8 cellular contexts compared by ENCODE assay signal in genomic region chr3:23809840-23810341, GRCh38. TPM values are rescaled to one million over a fixed set of nuclear protein-coding genes. Genes with fewer than 3 reads are reported as not detected.
DNase-seq lines count a peak whose midpoint lies in the region; ATAC-seq and TF ChIP-seq lines count a peak whose summit lies in the region.

No MANE protein-coding gene starts in this region.

- H3K9ac ChIP-seq in adipocyte (ENCODE audit: low read length) = peak overlapping the region; percentile 73

- H3K27me3 ChIP-seq in BJ (ENCODE audit: control insufficient read depth, insufficient read depth, low read length) (no peaks in the 10 kb centered on the region), adipocyte (replicated peaks; ENCODE audit: control insufficient read depth, insufficient read depth, low read length) (no peaks in the 10 kb centered on the region), left lung (no peaks in the 10 kb centered on the region), tibial artery (no peaks in the 10 kb centered on the region)

- H3K4me3 ChIP-seq in BJ (ENCODE audit: low read depth, low read length) (peak overlapping the region; percentile 56; the same call in 1 of the 2 replicates), adipocyte (ENCODE audit: low read length) (peak overlapping the region; percentile 83), left lung (peak overlapping the region; percentile 64 to 65), tibial artery (peak overlapping the region; percentile 74 to 82)

- ATAC-seq in left lung = no peak
- ATAC-seq in HG03139 (IDR thresholded peaks at IDR 0.05; ENCODE audit: unreplicated experiment) = no peak

- H3K4me1 ChIP-seq in adipocyte (ENCODE audit: control insufficient read depth, insufficient read depth, low read length) (peaks cover 27% of the 10 kb centered on the region), left lung (peaks cover 0 to 61% of the 10 kb centered on the region in 2 donors), tibial artery (peaks cover 0 to 46% (median 25%) of the 10 kb centered on the region in 4 donors)

- no peak for TF ChIP-seq CTCF in BJ (IDR thresholded peaks at IDR 0.05; ENCODE audit: insufficient read depth, low read depth, low read length)
- no peak for TF ChIP-seq CTCF in left lung (IDR thresholded peaks at IDR 0.05)
- no peak for TF ChIP-seq CTCF in tibial artery (IDR thresholded peaks at IDR 0.05)

- no peaks in the 10 kb centered on the region; the same call in 1 of the 2 replicates for H3K36me3 ChIP-seq in BJ (ENCODE audit: control insufficient read depth, insufficient read depth, low read length)
- peaks cover 27% of the 10 kb centered on the region for H3K36me3 ChIP-seq in adipocyte (ENCODE audit: control insufficient read depth, insufficient read depth, low read length, severe bottlenecking)
- no peaks in the 10 kb centered on the region for H3K36me3 ChIP-seq in left lung
- no peaks in the 10 kb centered on the region for H3K36me3 ChIP-seq in tibial artery

- H3K27ac ChIP-seq in left lung (peak overlapping the region; percentile 71 to 91), tibial artery (peak overlapping the region; percentile 89 to 91)

- POLR2A ChIA-PET in BJ (lab: Charles Lee) = no interaction called here

- CTCF ChIA-PET in BJ (lab: Yijun Ruan, JAX) = no interaction called here

- no peak for DNase-seq in BJ (ENCODE audit: low read depth)
- DNase-seq in HT-29 (ENCODE audit: low spot score) = peak; percentile 6
- DNase-seq in adipocyte (ENCODE audit: low read depth) = no peak
- no peak for DNase-seq in left lung
- DNase-seq in tibial artery = no peak
- DNase-seq in NCI-H1105 (lab: John Stamatoyannopoulos, UW) = no peak
- DNase-seq in NCI-H524 (lab: John Stamatoyannopoulos, UW) = no peak

- intact Hi-C loops in left lung (cut with DNase I) (no loop called here), tibial artery (cut with DNase I; ENCODE audit: low total_unique reads) (no loop called here)

- no peaks in the 10 kb centered on the region for H3K9me3 ChIP-seq in adipocyte (ENCODE audit: control insufficient read depth, low read length)
- H3K9me3 ChIP-seq in left lung = no peaks in the 10 kb centered on the region
- H3K9me3 ChIP-seq in tibial artery = no peaks in the 10 kb centered on the region

RNA-seq across cellular contexts. Expression of gene UBE2E1, which starts 4.1 kb away (rescaled TPM):
- 70.0 and 135 TPM in 2 replicates for polyA plus RNA-seq in BJ (2011; rRNA removed)
- polyA minus RNA-seq in BJ (2011; rRNA and poly(A)+ RNA removed) = 26.8 and 40.1 TPM in 2 replicates
- total RNA-seq in HT-29 (2014; rRNA removed; shearing (Covaris generic)) = 43.1 and 51.3 TPM in 2 replicates
- total RNA-seq in left lung = 10 to 100 TPM; 89.1 to 96.9 TPM
